Comparison of ENCODE assay signal across 27 cellular contexts in genomic region chr3:66348696-66349095, GRCh38.
DNase-seq lines count a peak whose midpoint lies in the region; ATAC-seq, FAIRE-seq and TF ChIP-seq lines count a peak whose summit lies in the region.
"Had no signal": no experiment of that assay in that cellular context is flagged by ENCODE, and none has a peak within 500 bp of the region (broad histone marks: within the 10 kb centered on the region; RNA-seq: fewer than 3 reads in every experiment).

No MANE protein-coding gene starts in this region.

- no peaks in the 10 kb centered on the region for H3F3A ChIP-seq in PC-9 (ENCODE audit: insufficient read depth, low read depth)

- H3K9ac ChIP-seq in endothelial cell of umbilical vein (replicated peaks; ENCODE audit: extremely low read depth, insufficient read depth, low read length), result no peak overlapping the region
- H3K9ac ChIP-seq: BLaER1 treated with 17β-estradiol and CSF1 and Interleukin-3, amounts not matched to agents 10 nM and 100 nM had no signal

- H3K27ac ChIP-seq in SJCRH30, result peak overlapping the region; percentile 38
- no peak overlapping the region for H3K27ac ChIP-seq in endothelial cell of umbilical vein (ENCODE audit: insufficient read depth, low read depth, low read length)
- H3K27ac ChIP-seq in PC-9, result no peak overlapping the region
- H3K27ac ChIP-seq: BLaER1 treated with 17β-estradiol and CSF1 and Interleukin-3, amounts not matched to agents 10 nM and 100 nM; cardiac muscle cell; tibial artery; VCaP had no signal

- no peaks in the 10 kb centered on the region for H3K36me3 Mint-ChIP-seq in Calu3 (ENCODE audit: insufficient read depth, unreplicated experiment)

- CTCF ChIA-PET in endothelial cell of umbilical vein (lab: Charles Lee) (interaction anchor here (1.2 to 1.6 kb wide), 2 partner anchors 20 to 29 kb away, joined by 3 to 5 read pairs; no protein-coding TSS in a partner anchor), Calu3 (lab: Charles Lee) (no interaction called here), PC-9 (lab: Charles Lee) (no interaction called here)

- H3K9me3 Mint-ChIP-seq in Calu3 (ENCODE audit: low read depth, unreplicated experiment), result no peaks in the 10 kb centered on the region
- H3K9me3 Mint-ChIP-seq: activated naive CD4-positive, alpha-beta T cell treated with anti-CD3 and anti-CD28 coated beads for 36 hours; dendritic cell treated with granulocyte-macrophage colony-stimulating factor and Interleukin-4, amounts not matched to agents 40 ng/mL and 50 ng/mL, for 4 days; H9 had no signal

- H3K79me2 ChIP-seq in endothelial cell of umbilical vein (ENCODE audit: control insufficient read depth, insufficient read depth, low read length) (no peaks in the 10 kb centered on the region), PC-9 (ENCODE audit: low read depth) (no peaks in the 10 kb centered on the region)

- H3K4me1 ChIP-seq in SJCRH30 (peaks cover 9% of the 10 kb centered on the region; the same call in 1 of the 2 replicates), endothelial cell of umbilical vein (ENCODE audit: control insufficient read depth, extremely low read depth, insufficient read depth, low read length) (peaks cover 6% of the 10 kb centered on the region), PC-9 (replicated peaks; ENCODE audit: insufficient read depth) (no peaks in the 10 kb centered on the region)
- H3K4me1 ChIP-seq: tibial artery had no signal

- no peaks in the 10 kb centered on the region for H4K20me1 ChIP-seq in endothelial cell of umbilical vein (replicated peaks; ENCODE audit: control insufficient read depth, extremely low read depth, insufficient read depth, low read length)
- H4K20me1 ChIP-seq in PC-9 (ENCODE audit: insufficient read depth), result no peaks in the 10 kb centered on the region
- H4K20me1 ChIP-seq: BLaER1 treated with 17β-estradiol and CSF1 and Interleukin-3, amounts not matched to agents 10 nM and 100 nM had no signal

- DNase-seq in SJCRH30, result peak; percentile 26 to 67
- DNase-seq in endothelial cell of umbilical vein (ENCODE audit: low read depth, low spot score), result peak; percentile 66
- DNase-seq in sciatic nerve (ENCODE audit: low spot score), result no peak
- DNase-seq in Calu3, result no peak
- no peak for DNase-seq in PC-9
- DNase-seq: activated CD4-positive, alpha-beta T cell treated with anti-CD3 and anti-CD28 coated beads, Interleukin-2, amount 10 ng/mL, durations not matched to agents 7 days and 5 days; activated naive CD4-positive, alpha-beta T cell treated with anti-CD3 and anti-CD28 coated beads for 36 hours; amniotic stem cell; Caco-2; H9; Kasumi-1; NCI-H1092; NCI-H187; NCI-H226; NCI-H748 treated with DMSO at 0.1 percent for 48 hours; stimulated activated CD4-positive, alpha-beta T cell treated with anti-CD3 and anti-CD28 coated beads, Interleukin-4, amount 100 ng/mL, for 1 hour; stimulated activated naive B cell treated with anti-CD40 and anti-IgM and Interleukin-4, amounts not matched to agents 10 μg/mL and 1 μg/mL and 100 μg/mL, for 72 hours; tibial artery had no signal

- H3K4me3 ChIP-seq in SJCRH30, result no peak overlapping the region
- no peak overlapping the region for H3K4me3 ChIP-seq in endothelial cell of umbilical vein (replicated peaks in 1 of 3; ENCODE audit: insufficient read depth in 1 of 3, low read depth in 1 of 3, low read length in 3 of 3)
- no peak overlapping the region for H3K4me3 ChIP-seq in PC-9
- H3K4me3 ChIP-seq: BLaER1 treated with 17β-estradiol and CSF1 and Interleukin-3, amounts not matched to agents 10 nM and 100 nM; cardiac muscle cell; lung; tibial artery had no signal

- no peaks in the 10 kb centered on the region for H3K27me3 Mint-ChIP-seq in Calu3 (ENCODE audit: unreplicated experiment)
- H3K27me3 Mint-ChIP-seq: activated CD4-positive, alpha-beta T cell treated with anti-CD3 and anti-CD28 coated beads, Interleukin-2, amount 10 ng/mL, durations not matched to agents 7 days and 5 days; dendritic cell treated with granulocyte-macrophage colony-stimulating factor and Interleukin-4, amounts not matched to agents 40 ng/mL and 50 ng/mL, for 4 days; stimulated activated naive B cell treated with anti-CD40 and anti-IgM and Interleukin-4, amounts not matched to agents 10 μg/mL and 1 μg/mL and 100 μg/mL, for 72 hours had no signal

- no peak overlapping the region for H3K4me2 ChIP-seq in endothelial cell of umbilical vein (ENCODE audit: insufficient read depth, low read length)
- no peak overlapping the region for H3K4me2 ChIP-seq in PC-9
- H3K4me2 ChIP-seq: BLaER1 treated with 17β-estradiol and CSF1 and Interleukin-3, amounts not matched to agents 10 nM and 100 nM had no signal

- no peaks in the 10 kb centered on the region for H3K27me3 ChIP-seq in SJCRH30
- H3K27me3 ChIP-seq in endothelial cell of umbilical vein (ENCODE audit: control insufficient read depth in 2 of 2, insufficient read depth in 2 of 2, low read length in 2 of 2), result no peaks in the 10 kb centered on the region
- no peaks in the 10 kb centered on the region for H3K27me3 ChIP-seq in PC-9 (ENCODE audit: insufficient read depth, low read depth)
- H3K27me3 ChIP-seq: BLaER1 treated with 17β-estradiol and CSF1 and Interleukin-3, amounts not matched to agents 10 nM and 100 nM; cardiac muscle cell; tibial artery had no signal

- dilution Hi-C loops in endothelial cell of umbilical vein (cut with MboI; ENCODE audit: extremely low pct_ligation_motif_present, low sequenced_read_pairs), result no loop called here

- peaks cover 13% of the 10 kb centered on the region for H3K4me1 Mint-ChIP-seq in Calu3 (ENCODE audit: low read depth, unreplicated experiment)
- H3K4me1 Mint-ChIP-seq: activated CD4-positive, alpha-beta T cell treated with anti-CD3 and anti-CD28 coated beads, Interleukin-2, amount 10 ng/mL, durations not matched to agents 7 days and 5 days had no signal

- POLR2A ChIA-PET in endothelial cell of umbilical vein (lab: Charles Lee) (no interaction called here), PC-9 (lab: Charles Lee; ENCODE audit: unreplicated experiment) (no interaction called here)

- BruUV-seq in endothelial cell of umbilical vein (replicated peaks; lab: Mats Ljungman, UMichigan) (no TSS peak), Calu3 (replicated peaks; lab: Mats Ljungman, UMichigan) (no TSS peak), PC-9 (replicated peaks; lab: Mats Ljungman, UMichigan) (no TSS peak)

- no peak overlapping the region for H3K4me3 Mint-ChIP-seq in Calu3 (ENCODE audit: low read depth, unreplicated experiment)
- H3K4me3 Mint-ChIP-seq: activated CD4-positive, alpha-beta T cell treated with anti-CD3 and anti-CD28 coated beads, Interleukin-2, amount 10 ng/mL, durations not matched to agents 7 days and 5 days; activated naive CD4-positive, alpha-beta T cell treated with anti-CD3 and anti-CD28 coated beads for 36 hours; dendritic cell treated with granulocyte-macrophage colony-stimulating factor and Interleukin-4, amounts not matched to agents 40 ng/mL and 50 ng/mL, for 4 days; H9; stimulated activated naive B cell treated with anti-CD40 and anti-IgM and Interleukin-4, amounts not matched to agents 10 μg/mL and 1 μg/mL and 100 μg/mL, for 72 hours had no signal

- FAIRE-seq in endothelial cell of umbilical vein (lab: Jason Lieb, UNC) (no peak), islet of Langerhans (lab: Jason Lieb, UNC) (peak; percentile 13)
- FAIRE-seq: GM12891 had no signal

- H3K36me3 ChIP-seq in SJCRH30 (no peaks in the 10 kb centered on the region), endothelial cell of umbilical vein (ENCODE audit: control insufficient read depth in 2 of 2, extremely low read depth in 1 of 2, insufficient read depth in 2 of 2, low read length in 2 of 2) (no peaks in the 10 kb centered on the region), PC-9 (ENCODE audit: low read depth) (no peaks in the 10 kb centered on the region)
- H3K36me3 ChIP-seq: cardiac muscle cell had no signal

- no peak overlapping the region for H3K27ac Mint-ChIP-seq in Calu3 (ENCODE audit: unreplicated experiment)
- H3K27ac Mint-ChIP-seq: activated CD4-positive, alpha-beta T cell treated with anti-CD3 and anti-CD28 coated beads, Interleukin-2, amount 10 ng/mL, durations not matched to agents 7 days and 5 days; activated naive CD4-positive, alpha-beta T cell treated with anti-CD3 and anti-CD28 coated beads for 36 hours; dendritic cell treated with granulocyte-macrophage colony-stimulating factor and Interleukin-4, amounts not matched to agents 40 ng/mL and 50 ng/mL, for 4 days; H9; stimulated activated naive B cell treated with anti-CD40 and anti-IgM and Interleukin-4, amounts not matched to agents 10 μg/mL and 1 μg/mL and 100 μg/mL, for 72 hours had no signal

- no peaks in the 10 kb centered on the region for H3K9me2 ChIP-seq in PC-9 (ENCODE audit: insufficient read depth)

- no peak overlapping the region for H2AFZ ChIP-seq in endothelial cell of umbilical vein (ENCODE audit: low read depth, low read length)
- no peak overlapping the region for H2AFZ ChIP-seq in PC-9

- no peaks in the 10 kb centered on the region for H3K9me1 ChIP-seq in endothelial cell of umbilical vein (replicated peaks; ENCODE audit: control insufficient read depth, extremely low read depth, insufficient read depth, low read length)

- peak; percentile 75 for ATAC-seq in sciatic nerve
- ATAC-seq in GM18511 (IDR thresholded peaks at IDR 0.05; ENCODE audit: unreplicated experiment), result no peak
- ATAC-seq in GM18867 (IDR thresholded peaks at IDR 0.05; ENCODE audit: unreplicated experiment), result no peak
- ATAC-seq: stimulated activated naive B cell treated with anti-CD40 and anti-IgM and Interleukin-4, amounts not matched to agents 10 μg/mL and 1 μg/mL and 100 μg/mL, for 72 hours had no signal

- intact Hi-C loops in endothelial cell of umbilical vein (cut with micrococcal nuclease) (no loop called here), sciatic nerve (cut with DNase I) (no loop called here), Calu3 (cut with micrococcal nuclease; ENCODE audit: unreplicated experiment) (no loop called here), PC-9 (cut with micrococcal nuclease; ENCODE audit: unreplicated experiment) (no loop called here)

- H3K9me3 ChIP-seq in SJCRH30 (replicated peaks) (no peaks in the 10 kb centered on the region), endothelial cell of umbilical vein (replicated peaks; ENCODE audit: control insufficient read depth, insufficient read depth, low read length) (no peaks in the 10 kb centered on the region), PC-9 (ENCODE audit: insufficient read depth, low read depth) (no peaks in the 10 kb centered on the region)
- H3K9me3 ChIP-seq: Caco-2, tibial artery had no signal

- no peak for TF ChIP-seq POLR2A in endothelial cell of umbilical vein (IDR thresholded peaks at IDR 0.05; ENCODE audit: low read depth, low read length)

- no peak for TF ChIP-seq CTCF in endothelial cell of umbilical vein (IDR thresholded peaks at IDR 0.05; ENCODE audit: extremely low read depth in 1 of 2, insufficient read depth in 1 of 2, low read depth in 1 of 2, low read length in 2 of 2)
- TF ChIP-seq CTCF in Calu3 (IDR thresholded peaks at IDR 0.05; ENCODE audit: unreplicated experiment), result no peak
- no peak for TF ChIP-seq CTCF in PC-9 (conservative IDR thresholded peaks at IDR 0.05)

TF ChIP-seq in endothelial cell of umbilical vein, 7 proteins besides CTCF, POLR2A, EP300 and RAD21 (continues in another document):
- no peak for TF ChIP-seq GATA2 (IDR thresholded peaks at IDR 0.05; ENCODE audit: insufficient read depth, insufficient read length, low read depth, low read length)
- no peak for TF ChIP-seq MYC (IDR thresholded peaks at IDR 0.05; ENCODE audit: low read depth, low read length)
- no peak for TF ChIP-seq FOS (IDR thresholded peaks at IDR 0.05; ENCODE audit: borderline replicate concordance, insufficient read depth, low read length)

Comparison
In these comparisons a context has a peak if more than half of its experiments do, and no peak if none do; other contexts are left out.
1. DNase-seq: peak in SJCRH30 (2 of 2) and endothelial cell of umbilical vein (single experiment); none in sciatic nerve (single experiment), Calu3 (single experiment) and PC-9 (0 of 2).